ENCODE assay signal across 27 cellular contexts in genomic region chr12:105020241-105020962, GRCh38. TPM values are rescaled to one million over a fixed set of nuclear protein-coding genes. Genes with fewer than 3 reads are reported as not detected.
DNase-seq lines count a peak whose midpoint lies in the region; ATAC-seq, FAIRE-seq and TF ChIP-seq lines count a peak whose summit lies in the region.
"Had no signal": no experiment of that assay in that cellular context is flagged by ENCODE, and none has a peak within 500 bp of the region (broad histone marks: within the 10 kb centered on the region; RNA-seq: fewer than 3 reads in every experiment).

No MANE protein-coding gene starts in this region.

- no peak for ATAC-seq in GM21528 (IDR thresholded peaks at IDR 0.05; ENCODE audit: low FRiP score, unreplicated experiment)
- no peak for ATAC-seq in T-helper 17 cell
- ATAC-seq: activated CD8-positive, alpha-beta T cell treated with anti-CD3 and anti-CD28 coated beads, Interleukin-2, amount 10 ng/mL, durations not matched to agents 7 days and 5 days; naive thymus-derived CD4-positive, alpha-beta T cell had no signal

- DNase-seq in NCI-H1092 treated with DMSO at 0.1 percent for 48 hours (lab: John Stamatoyannopoulos, UW) (peak; percentile 37), NCI-H1092 (lab: John Stamatoyannopoulos, UW) (no peak), NCI-H510A (lab: John Stamatoyannopoulos, UW) (peak; percentile 50), bronchial epithelial cell (ENCODE audit: low read depth) (peak; percentile 43), stomach (no peak), T-helper 17 cell (no peak), mesothelial cell of epicardium (ENCODE audit: low spot score in 2 of 2, unreplicated experiment in 2 of 2) (no peak)
- DNase-seq: activated CD8-positive, alpha-beta T cell treated with anti-CD3 and anti-CD28 coated beads, Interleukin-2, amount 10 ng/mL, durations not matched to agents 7 days and 5 days; activated naive CD4-positive, alpha-beta T cell treated with anti-CD3 and anti-CD28 coated beads, Interleukin-2, amount 10 ng/mL, durations not matched to agents 7 days and 5 days; activated T-cell treated with anti-CD3 and anti-CD28 coated beads, Interleukin-2, amount 50 U/mL, for 24 hours; AML-193; CD8-positive, alpha-beta memory T cell; KG1; mesenchymal stem cell; MV-4-11; naive thymus-derived CD4-positive, alpha-beta T cell; RPMI8226; SK-N-SH; stimulated activated CD4-positive, alpha-beta T cell treated with anti-CD3 and anti-CD28 coated beads, Interleukin-4, amount 100 ng/mL, for 4 hours; uterus had no signal

- peak overlapping the region; percentile 1 to 37 (median 16) for H3K27ac ChIP-seq in stomach
- H3K27ac ChIP-seq: 22Rv1, ascending aorta, right atrium auricular region, uterus had no signal

- H3K4me1 Mint-ChIP-seq in T-helper 17 cell (no peaks in the 10 kb centered on the region), mesothelial cell of epicardium (peaks cover 22% of the 10 kb centered on the region)
- H3K4me1 Mint-ChIP-seq: activated naive CD4-positive, alpha-beta T cell treated with anti-CD3 and anti-CD28 coated beads, Interleukin-2, amount 10 ng/mL, durations not matched to agents 7 days and 5 days; CD8-positive, alpha-beta memory T cell; central memory CD8-positive, alpha-beta T cell had no signal

- H3K36me3 Mint-ChIP-seq in T-helper 17 cell (ENCODE audit: low read depth) (no peaks in the 10 kb centered on the region), mesothelial cell of epicardium (peaks cover 3% of the 10 kb centered on the region)

- no peak overlapping the region for H3K4me3 ChIP-seq in bronchial epithelial cell (ENCODE audit: low read depth, low read length)
- H3K4me3 ChIP-seq in stomach, result no peak overlapping the region
- H3K4me3 ChIP-seq: ascending aorta, right atrium auricular region, uterus had no signal

- H3K9me3 Mint-ChIP-seq in mesothelial cell of epicardium, result no peaks in the 10 kb centered on the region
- H3K9me3 Mint-ChIP-seq: activated naive CD4-positive, alpha-beta T cell treated with anti-CD3 and anti-CD28 coated beads, Interleukin-2, amount 10 ng/mL, durations not matched to agents 7 days and 5 days; activated T-cell treated with anti-CD3 and anti-CD28 coated beads, Interleukin-2, amount 50 U/mL, for 24 hours; CD8-positive, alpha-beta memory T cell; central memory CD8-positive, alpha-beta T cell; naive thymus-derived CD4-positive, alpha-beta T cell had no signal

- no peaks in the 10 kb centered on the region for H3K27me3 Mint-ChIP-seq in T-helper 17 cell
- H3K27me3 Mint-ChIP-seq in mesothelial cell of epicardium (ENCODE audit: low read depth), result no peaks in the 10 kb centered on the region
- H3K27me3 Mint-ChIP-seq: activated naive CD4-positive, alpha-beta T cell treated with anti-CD3 and anti-CD28 coated beads, Interleukin-2, amount 10 ng/mL, durations not matched to agents 7 days and 5 days; activated T-cell treated with anti-CD3 and anti-CD28 coated beads, Interleukin-2, amount 50 U/mL, for 24 hours; CD8-positive, alpha-beta memory T cell; central memory CD8-positive, alpha-beta T cell; naive thymus-derived CD4-positive, alpha-beta T cell had no signal

- no peak for TF ChIP-seq EP300 in stomach (IDR thresholded peaks at IDR 0.05)

- WGBS in stomach, 5 donors, result 49 to 74% (median 67%) methylated on average over 3 of the region's 3 CpGs

- no peak for TF ChIP-seq POLR2A in stomach (IDR thresholded peaks at IDR 0.05)

- peaks cover 0 to 43% (median 10%) of the 10 kb centered on the region in 4 donors for H3K4me1 ChIP-seq in stomach
- H3K4me1 ChIP-seq: uterus had no signal

- no peak for FAIRE-seq in bronchial epithelial cell (lab: Jason Lieb, UNC)
- FAIRE-seq: frontal cortex, H1 had no signal

- intact Hi-C loops in stomach (cut with DNase I; ENCODE audit: low total_unique reads), result no loop called here

- no peaks in the 10 kb centered on the region for H3K27me3 ChIP-seq in bronchial epithelial cell (ENCODE audit: control insufficient read depth, insufficient read depth, low read length)
- no peaks in the 10 kb centered on the region for H3K27me3 ChIP-seq in stomach
- H3K27me3 ChIP-seq: ascending aorta, right atrium auricular region, uterus had no signal

- no peak for TF ChIP-seq CTCF in bronchial epithelial cell (IDR thresholded peaks at IDR 0.05; ENCODE audit: insufficient read depth, low read length, severe bottlenecking)
- no peak for TF ChIP-seq CTCF in stomach (IDR thresholded peaks at IDR 0.05)
- no peak for TF ChIP-seq CTCF in mesothelial cell of epicardium (IDR thresholded peaks at IDR 0.05; ENCODE audit: unreplicated experiment)

- no peak overlapping the region for H3K27ac Mint-ChIP-seq in T-helper 17 cell
- no peak overlapping the region for H3K27ac Mint-ChIP-seq in mesothelial cell of epicardium
- H3K27ac Mint-ChIP-seq: activated CD8-positive, alpha-beta T cell treated with anti-CD3 and anti-CD28 coated beads, Interleukin-2, amount 10 ng/mL, durations not matched to agents 7 days and 5 days; activated naive CD4-positive, alpha-beta T cell treated with anti-CD3 and anti-CD28 coated beads, Interleukin-2, amount 10 ng/mL, durations not matched to agents 7 days and 5 days; activated T-cell treated with anti-CD3 and anti-CD28 coated beads, Interleukin-2, amount 50 U/mL, for 24 hours; naive thymus-derived CD4-positive, alpha-beta T cell had no signal

- no peak overlapping the region for H3K4me3 Mint-ChIP-seq in T-helper 17 cell
- H3K4me3 Mint-ChIP-seq in mesothelial cell of epicardium, result no peak overlapping the region
- H3K4me3 Mint-ChIP-seq: activated CD8-positive, alpha-beta T cell treated with anti-CD3 and anti-CD28 coated beads, Interleukin-2, amount 10 ng/mL, durations not matched to agents 7 days and 5 days; activated naive CD4-positive, alpha-beta T cell treated with anti-CD3 and anti-CD28 coated beads, Interleukin-2, amount 10 ng/mL, durations not matched to agents 7 days and 5 days; activated T-cell treated with anti-CD3 and anti-CD28 coated beads, Interleukin-2, amount 50 U/mL, for 24 hours; CD8-positive, alpha-beta memory T cell; central memory CD8-positive, alpha-beta T cell; naive thymus-derived CD4-positive, alpha-beta T cell had no signal

- H3K36me3 ChIP-seq in bronchial epithelial cell (ENCODE audit: control insufficient read depth, insufficient read depth, low read length) (peaks cover 4% of the 10 kb centered on the region), stomach (peaks cover 5 to 21% (median 15%) of the 10 kb centered on the region in 4 donors)
- H3K36me3 ChIP-seq: uterus had no signal

- H3K9me3 ChIP-seq in stomach (no peaks in the 10 kb centered on the region), T-helper 17 cell (ENCODE audit: control insufficient read depth, low read length, poor library complexity, severe bottlenecking) (no peaks in the 10 kb centered on the region)
- H3K9me3 ChIP-seq: ascending aorta, right atrium auricular region, SK-N-SH, uterus had no signal

RNA-seq across cellular contexts. Expression of gene NOPCHAP1, which starts 34.3 kb away (rescaled TPM):
- total RNA-seq in bronchial epithelial cell, result 4.5 and 6.5 TPM in 2 replicates
- 10 to 100 TPM in 1 of 5 donors, 1 to 10 TPM in 4; 2.6 to 29.8 (median 4.6) TPM for total RNA-seq in stomach
- polyA plus RNA-seq in stomach, result 10 to 100 TPM; 14.2 to 18.1 (median 15.9) TPM
- 1 to 10 TPM; 7.7 to 9.5 TPM for total RNA-seq in T-helper 17 cell
- 17.1 to 22.8 TPM (median 18.6 TPM) in 3 replicates for total RNA-seq in mesothelial cell of epicardium

Comparison
In these comparisons a context has a peak if more than half of its experiments do, and no peak if none do; other contexts are left out.
1. DNase-seq: peak in NCI-H1092 treated with DMSO at 0.1 percent for 48 hours (single experiment), NCI-H510A (single experiment) and bronchial epithelial cell (single experiment); none in NCI-H1092 (single experiment), stomach (single experiment), T-helper 17 cell (0 of 3) and mesothelial cell of epicardium (0 of 2).